ENCODE assay signal across 17 cellular contexts in the genomic region with DNA sequence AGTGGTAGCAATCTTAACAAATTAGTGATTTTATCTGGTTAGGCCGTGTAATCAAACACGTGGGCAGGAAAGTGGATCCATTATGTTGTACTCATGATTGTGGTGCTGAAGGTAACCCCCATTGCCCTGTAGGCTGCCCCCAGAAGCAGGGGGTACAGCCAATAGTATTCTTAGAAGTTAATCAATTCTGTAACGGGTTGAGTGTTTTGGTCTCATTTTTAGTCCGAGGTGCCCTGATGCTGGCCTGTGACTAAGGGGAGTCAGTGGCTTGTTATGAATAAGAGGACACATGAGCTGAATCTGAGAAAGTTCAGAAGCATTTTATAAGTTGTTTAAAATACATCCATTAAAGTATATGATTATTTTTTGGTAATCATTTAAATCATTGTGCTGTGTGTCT. TPM values are rescaled to one million over a fixed set of nuclear protein-coding genes. Genes with fewer than 3 reads are reported as not detected.
A peak's percentile ranks its signal among the peaks of the same experiment; 100 is the strongest.
DNase-seq lines count a peak whose midpoint lies in the region; ATAC-seq, FAIRE-seq and TF ChIP-seq lines count a peak whose summit lies in the region.
"Had no signal": no experiment of that assay in that cellular context is flagged by ENCODE, and none has a peak within 500 bp of the region (broad histone marks: within the 10 kb centered on the region; RNA-seq: fewer than 3 reads in every experiment).

No MANE protein-coding gene starts in this region.

- H3K9me2 ChIP-seq in HCT116 (ENCODE audit: insufficient read depth), result no peaks in the 10 kb centered on the region

- no peak overlapping the region for H3K4me3 ChIP-seq in A549
- H3K4me3 ChIP-seq in HCT116 (replicated peaks in 1 of 2; ENCODE audit: low read depth in 1 of 2, low read length in 2 of 2), result no peak overlapping the region
- no peak overlapping the region for H3K4me3 ChIP-seq in psoas muscle
- H3K4me3 ChIP-seq: MG63 had no signal

- FAIRE-seq in A549 (lab: Jason Lieb, UNC), result no peak
- FAIRE-seq: HTR-8/SVneo had no signal

- peaks cover 10% of the 10 kb centered on the region; the same call in 2 of the 3 replicates for H3K9me3 ChIP-seq in A549
- H3K9me3 ChIP-seq in HCT116 (ENCODE audit: control insufficient read depth in 1 of 2, insufficient read depth in 1 of 2, low read depth in 1 of 2, low read length in 2 of 2), result no peaks in the 10 kb centered on the region; a peak in 1 of 4 replicates
- no peaks in the 10 kb centered on the region for H3K9me3 ChIP-seq in psoas muscle
- H3K9me3 ChIP-seq: MG63 had no signal

- RAD21 ChIA-PET in HCT116 (lab: Charles Lee; ENCODE audit: low non-redundant PET in 1 of 2, low total read pairs in 2 of 2, uncharacterized antibody in 2 of 2, unreplicated experiment in 2 of 2), result no interaction called here

- DNase-seq in A549 (ENCODE audit: low read depth in 1 of 2, low spot score in 1 of 2) (no peak), HCT116 (ENCODE audit: low read depth, low spot score) (no peak), epithelial cell of prostate (ENCODE audit: low read depth, low spot score) (no peak), psoas muscle (no peak), NCI-H69 (lab: John Stamatoyannopoulos, UW) (no peak), NCI-H2196 treated with DMSO at 0.1 percent for 48 hours (lab: John Stamatoyannopoulos, UW; ENCODE audit: unreplicated experiment) (no peak)
- DNase-seq: amygdala; left colon; MG63; naive thymus-derived CD8-positive, alpha-beta T cell; retina; RPMI8226; stimulated activated CD4-positive, alpha-beta T cell treated with anti-CD3 and anti-CD28 coated beads, Interleukin-2, amount 100 ng/mL, for 48 hours; T-helper 1 cell had no signal

- H3K4me1 ChIP-seq in A549 (peaks cover 100% of the 10 kb centered on the region), HCT116 (ENCODE audit: control insufficient read depth in 1 of 2, insufficient read depth in 2 of 2, low read length in 2 of 2) (peaks cover 35 to 60% of the 10 kb centered on the region in 2 experiments), psoas muscle (peaks cover 52% of the 10 kb centered on the region)

- BruUV-seq in HCT116 (replicated peaks; lab: Mats Ljungman, UMichigan), result no TSS peak

- H3K9ac ChIP-seq in HCT116 (ENCODE audit: low read length), result peak overlapping the region; percentile 25

- H3K79me2 ChIP-seq in HCT116 (ENCODE audit: insufficient read depth, low read length), result peaks cover 21% of the 10 kb centered on the region; the same call in 1 of the 2 replicates

- ATAC-seq in A549 (no peak), HCT116 (no peak), psoas muscle (no peak), HG02884 (IDR thresholded peaks at IDR 0.05; ENCODE audit: unreplicated experiment) (no peak), HG03025 (IDR thresholded peaks at IDR 0.05; ENCODE audit: low FRiP score, unreplicated experiment) (no peak)
- ATAC-seq: naive thymus-derived CD8-positive, alpha-beta T cell had no signal

- CTCF ChIA-PET in A549 (lab: Yijun Ruan, JAX), result interaction anchor here (1.1 kb wide), 1 partner anchor 28 kb away, joined by 3 read pairs; no protein-coding TSS in a partner anchor
- CTCF ChIA-PET in HCT116 (lab: Charles Lee), result no interaction called here

- H3K27me3 ChIP-seq in HCT116 (ENCODE audit: insufficient read depth, low read length) (no peaks in the 10 kb centered on the region), psoas muscle (ENCODE audit: insufficient read depth in 3 of 3, low read length in 2 of 3) (no peaks in the 10 kb centered on the region)
- H3K27me3 ChIP-seq: MG63 had no signal

- peak overlapping the region; percentile 67 for H3K4me2 ChIP-seq in A549
- H3K4me2 ChIP-seq in HCT116 (ENCODE audit: low read length), result peak overlapping the region; percentile 62

- POLR2A ChIA-PET in A549 (lab: Yijun Ruan, JAX) (no interaction called here), HCT116 (lab: Charles Lee) (no interaction called here)

- WGBS in A549 (ENCODE audit: missing lambda C conversion rate), result 83% methylated on average over 4 of the region's 4 CpGs
- WGBS in psoas muscle, 3 donors, result 67 to 71% (median 68%) methylated on average over 4 of the region's 4 CpGs

- no peaks in the 10 kb centered on the region for H4K20me1 ChIP-seq in HCT116 (ENCODE audit: insufficient read depth)

- H3K27ac ChIP-seq in A549 (peak overlapping the region; percentile 71 to 92), HCT116 (ENCODE audit: low read depth, low read length) (peak overlapping the region; percentile 2; the same call in 1 of the 2 replicates), epithelial cell of prostate (peak overlapping the region; percentile 80), psoas muscle (peak overlapping the region; percentile 66)

- intact Hi-C loops in HCT116 (cut with micrococcal nuclease), result no loop called here
- intact Hi-C loops in psoas muscle (cut with DNase I), result no loop called here

- H3K36me3 ChIP-seq in HCT116 (ENCODE audit: control insufficient read depth in 1 of 2, insufficient read depth in 2 of 2, low read length in 2 of 2) (no peaks in the 10 kb centered on the region), psoas muscle (ENCODE audit: insufficient read depth in 1 of 2, low read depth in 1 of 2) (no peaks in the 10 kb centered on the region)

- TF ChIP-seq POLR2A in A549 (IDR thresholded peaks at IDR 0.05; ENCODE audit: low read length) (no peak), HCT116 (IDR thresholded peaks at IDR 0.05; ENCODE audit: borderline replicate concordance, extremely low read depth, insufficient read depth, insufficient read length) (no peak)

- TF ChIP-seq CTCF in A549 (IDR thresholded peaks at IDR 0.05) (no peak), HCT116 (IDR thresholded peaks at IDR 0.05 in 2 of 3, conservative IDR thresholded peaks at IDR 0.05 in 1 of 3; ENCODE audit: borderline replicate concordance in 1 of 3, insufficient read depth in 1 of 3, low read depth in 2 of 3, low read length in 2 of 3) (no peak), psoas muscle (IDR thresholded peaks at IDR 0.05) (no peak)

- no peak for TF ChIP-seq EP300 in A549 (IDR thresholded peaks at IDR 0.05)

- no peak overlapping the region for H2AFZ ChIP-seq in HCT116 (ENCODE audit: low read depth, low read length, poor library complexity, severe bottlenecking)

- TF ChIP-seq RAD21 in A549 (conservative IDR thresholded peaks at IDR 0.05 in 1 of 2, IDR thresholded peaks at IDR 0.05 in 1 of 2), result no peak
- no peak for TF ChIP-seq RAD21 in HCT116 (IDR thresholded peaks at IDR 0.05; ENCODE audit: low read depth)

TF ChIP-seq in A549, 52 proteins besides CTCF, POLR2A, EP300 and RAD21:
- TF ChIP-seq, protein P1, sequence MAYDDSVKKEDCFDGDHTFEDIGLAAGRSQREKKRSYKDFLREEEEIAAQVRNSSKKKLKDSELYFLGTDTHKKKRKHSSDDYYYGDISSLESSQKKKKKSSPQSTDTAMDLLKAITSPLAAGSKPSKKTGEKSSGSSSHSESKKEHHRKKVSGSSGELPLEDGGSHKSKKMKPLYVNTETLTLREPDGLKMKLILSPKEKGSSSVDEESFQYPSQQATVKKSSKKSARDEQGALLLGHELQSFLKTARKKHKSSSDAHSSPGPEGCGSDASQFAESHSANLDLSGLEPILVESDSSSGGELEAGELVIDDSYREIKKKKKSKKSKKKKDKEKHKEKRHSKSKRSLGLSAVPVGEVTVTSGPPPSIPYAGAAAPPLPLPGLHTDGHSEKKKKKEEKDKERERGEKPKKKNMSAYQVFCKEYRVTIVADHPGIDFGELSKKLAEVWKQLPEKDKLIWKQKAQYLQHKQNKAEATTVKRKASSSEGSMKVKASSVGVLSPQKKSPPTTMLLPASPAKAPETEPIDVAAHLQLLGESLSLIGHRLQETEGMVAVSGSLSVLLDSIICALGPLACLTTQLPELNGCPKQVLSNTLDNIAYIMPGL (CRISPR knock-in tag; IDR thresholded peaks at IDR 0.05; ENCODE audit: borderline replicate concordance), result no peak
- TF ChIP-seq RARB (CRISPR knock-in tag; IDR thresholded peaks at IDR 0.05), result no peak
- 0 out of 2 replicates have a peak, but pooled peaks have one; percentile 40 for TF ChIP-seq HOXA7 (CRISPR knock-in tag; IDR thresholded peaks at IDR 0.05)
- no peak for TF ChIP-seq MAZ (IDR thresholded peaks at IDR 0.05; ENCODE audit: borderline replicate concordance, low read depth, low read length)

TF ChIP-seq in HCT116, 20 proteins besides CTCF, POLR2A, EP300 and RAD21 (continues in another document):
- no peak for TF ChIP-seq EGR1 (IDR thresholded peaks at IDR 0.05; ENCODE audit: low read depth)
- TF ChIP-seq POLR2AphosphoS5 (IDR thresholded peaks at IDR 0.05; ENCODE audit: low read depth, low read length), result no peak
- TF ChIP-seq EZH2 (IDR thresholded peaks at IDR 0.05), result no peak
- no peak for TF ChIP-seq FOSL1 (IDR thresholded peaks at IDR 0.05; ENCODE audit: low read depth)
- TF ChIP-seq ZNF274 (IDR thresholded peaks at IDR 0.05; ENCODE audit: low read depth, low read length), result no peak
- TF ChIP-seq CBX3 (IDR thresholded peaks at IDR 0.05; ENCODE audit: low read depth), result no peak
- TF ChIP-seq, protein P2, sequence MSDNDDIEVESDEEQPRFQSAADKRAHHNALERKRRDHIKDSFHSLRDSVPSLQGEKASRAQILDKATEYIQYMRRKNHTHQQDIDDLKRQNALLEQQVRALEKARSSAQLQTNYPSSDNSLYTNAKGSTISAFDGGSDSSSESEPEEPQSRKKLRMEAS (IDR thresholded peaks at IDR 0.05), result no peak
- no peak for TF ChIP-seq SIN3A (IDR thresholded peaks at IDR 0.05; ENCODE audit: low read depth)
- no peak for TF ChIP-seq SRF (IDR thresholded peaks at IDR 0.05; ENCODE audit: low read depth)
- no peak for TF ChIP-seq TCF7L2 (IDR thresholded peaks at IDR 0.05; ENCODE audit: borderline replicate concordance, extremely low read depth, insufficient read depth, insufficient read length)
- TF ChIP-seq YY1 (IDR thresholded peaks at IDR 0.05; ENCODE audit: extremely low read depth, insufficient replicate concordance, low read depth, low read length), result no peak
- no peak for TF ChIP-seq ZFX (IDR thresholded peaks at IDR 0.05)
- TF ChIP-seq CEBPB (IDR thresholded peaks at IDR 0.05; ENCODE audit: low read depth), result no peak
- TF ChIP-seq SP1 (IDR thresholded peaks at IDR 0.05; ENCODE audit: low read depth), result no peak
- TF ChIP-seq JUND (IDR thresholded peaks at IDR 0.05), result no peak
- no peak for TF ChIP-seq EZH2phosphoT487 (IDR thresholded peaks at IDR 0.05; ENCODE audit: borderline replicate concordance)

RNA-seq across cellular contexts. Expression of a gene that starts 8.6 kb away (rescaled TPM):
- polyA plus RNA-seq in A549 (2011; rRNA removed) (143 and 150 TPM in 2 replicates), A549 (2017; fragmentation: RNase III; extraction: RNeasy Plus Mini Kit Qiagen cat#74134 plus additional on column Dnase treatment) (111 to 128 TPM (median 122 TPM) in 3 replicates), psoas muscle (100 to 1,000 TPM in 1 of 3 donors, 10 to 100 TPM in 2; 39.2 to 112 (median 49.9) TPM)
- 60.3 and 78.5 TPM in 2 replicates for polyA plus RNA-seq in A549 (2012; cell fraction: cytosol; rRNA removed)
- polyA plus RNA-seq in A549 (2012; cell fraction: nucleus; rRNA removed), result 106 and 115 TPM in 2 replicates
- 174 and 229 TPM in 2 replicates for polyA minus RNA-seq in A549 (2011; rRNA and poly(A)+ RNA removed)
- total RNA-seq in HCT116 (2021; ENCODE audit: unreplicated experiment) (55.9 TPM), psoas muscle (100 to 1,000 TPM in 2 of 4 donors, 10 to 100 TPM in 2; 44.3 to 123 (median 98.3) TPM)
- 36.4 and 50.7 TPM in 2 replicates for polyA plus RNA-seq in HCT116 (2012)

Comparison
In these comparisons a context has a peak if more than half of its experiments do, and no peak if none do; other contexts are left out.
1. H3K27ac ChIP-seq: peak in every context shown above with its lines; median percentile 82 in A549; 80 in epithelial cell of prostate; 66 in psoas muscle; 2 in HCT116.